In the genomic region with DNA sequence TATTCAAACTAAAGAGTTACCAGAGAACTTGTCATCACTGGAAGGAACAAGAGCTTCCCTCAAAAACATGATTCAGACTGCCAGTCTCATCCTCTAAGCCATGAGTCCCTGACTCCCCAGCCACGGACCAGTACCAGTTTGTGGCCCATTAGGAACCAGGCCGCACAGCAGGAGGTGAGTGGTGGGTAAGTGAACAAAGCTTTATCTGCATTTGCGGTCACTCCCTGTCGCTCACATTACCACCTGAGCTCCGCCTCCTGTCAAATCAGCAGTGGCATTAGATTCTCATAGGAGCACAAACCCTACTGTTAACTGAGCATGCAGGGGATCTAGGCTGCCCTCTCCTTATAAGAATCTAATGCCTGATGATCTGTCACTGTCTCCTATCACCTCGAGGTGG, we compare ENCODE assay signal across 21 cellular contexts. TPM values are rescaled to one million over a fixed set of nuclear protein-coding genes. Genes with fewer than 3 reads are reported as not detected.
DNase-seq lines count a peak whose midpoint lies in the region; TF ChIP-seq lines count a peak whose summit lies in the region.
"Had no signal": no experiment of that assay in that cellular context is flagged by ENCODE, and none has a peak within 500 bp of the region (broad histone marks: within the 10 kb centered on the region; RNA-seq: fewer than 3 reads in every experiment).

No MANE protein-coding gene starts in this region.

- H3K9me3 ChIP-seq in vagina: no peaks in the 10 kb centered on the region
- H3K9me3 ChIP-seq: Caco-2 had no signal

- H3K4me1 ChIP-seq in vagina: no peaks in the 10 kb centered on the region
- H3K4me1 ChIP-seq: A549, Caco-2 had no signal

- no peaks in the 10 kb centered on the region for H3K27me3 ChIP-seq in vagina
- H3K27me3 ChIP-seq: BLaER1 treated with 17β-estradiol and CSF1 and Interleukin-3, amounts not matched to agents 10 nM and 100 nM had no signal

- no peak overlapping the region for H3K4me3 ChIP-seq in coronary artery
- no peak overlapping the region for H3K4me3 ChIP-seq in vagina
- H3K4me3 ChIP-seq: A549; BLaER1 treated with 17β-estradiol and CSF1 and Interleukin-3, amounts not matched to agents 10 nM and 100 nM; GM12878 had no signal

- intact Hi-C loops in vagina (cut with DNase I): no loop called here

- no peak overlapping the region for H3K27ac ChIP-seq in coronary artery
- no peak overlapping the region for H3K27ac ChIP-seq in vagina
- H3K27ac ChIP-seq: 22Rv1; A549; BLaER1 treated with 17β-estradiol and CSF1 and Interleukin-3, amounts not matched to agents 10 nM and 100 nM; C4-2B had no signal

- TF ChIP-seq CTCF in coronary artery (IDR thresholded peaks at IDR 0.05) (no peak), vagina (IDR thresholded peaks at IDR 0.05) (no peak)

- TF ChIP-seq POLR2A in vagina (IDR thresholded peaks at IDR 0.05): no peak

- DNase-seq in NCI-H146 (lab: John Stamatoyannopoulos, UW) (peak; percentile 6), NCI-H146 treated with DMSO at 0.1 percent for 48 hours (lab: John Stamatoyannopoulos, UW; ENCODE audit: unreplicated experiment) (no peak), coronary artery (ENCODE audit: low spot score) (peak; percentile 64), vagina (ENCODE audit: extremely low spot score in 2 of 2) (peak; percentile 14 to 54), NCI-H446 treated with DMSO at 0.1 percent for 48 hours (lab: John Stamatoyannopoulos, UW) (no peak)
- DNase-seq in stimulated activated CD4-positive, alpha-beta T cell treated with anti-CD3 and anti-CD28 coated beads, Interleukin-15, amount 100 ng/mL, for 24 hours: no peak
- DNase-seq: AML-193; Caco-2; Calu3; CD4-positive, alpha-beta T cell; CD8-positive, alpha-beta T cell; DMS79 treated with DMSO at 0.1 percent for 48 hours; EL; GDM1 had no signal

- H3K36me3 ChIP-seq in vagina: no peaks in the 10 kb centered on the region
- H3K36me3 ChIP-seq: BLaER1 treated with 17β-estradiol and CSF1 and Interleukin-3, amounts not matched to agents 10 nM and 100 nM had no signal

RNA-seq across cellular contexts. Expression of a gene that starts 42.2 kb away (rescaled TPM):
- not detected for total RNA-seq in vagina
- total RNA-seq: B cell; Caco-2; Calu3; CD4-positive, alpha-beta T cell; CD8-positive, alpha-beta T cell; G401; GM12878 had no signal

Comparison
In these comparisons a context has a peak if more than half of its experiments do, and no peak if none do; other contexts are left out.
1. DNase-seq: peak in NCI-H146 (single experiment), coronary artery (single experiment) and vagina (2 of 2); none in NCI-H146 treated with DMSO at 0.1 percent for 48 hours (single experiment), stimulated activated CD4-positive, alpha-beta T cell treated with anti-CD3 and anti-CD28 coated beads, Interleukin-15, amount 100 ng/mL, for 24 hours (single experiment) and NCI-H446 treated with DMSO at 0.1 percent for 48 hours (single experiment).